In genomic region chr22:42907404-42908081, GRCh38 we compare ENCODE assay signal across 15 cellular contexts. TPM values are rescaled to one million over a fixed set of nuclear protein-coding genes. Genes with fewer than 3 reads are reported as not detected.
DNase-seq lines count a peak whose midpoint lies in the region; FAIRE-seq and TF ChIP-seq lines count a peak whose summit lies in the region.
"Had no signal": no experiment of that assay in that cellular context is flagged by ENCODE, and none has a peak within 500 bp of the region (broad histone marks: within the 10 kb centered on the region; RNA-seq: fewer than 3 reads in every experiment).

No MANE protein-coding gene starts in this region.

- intact Hi-C loops in posterior cingulate gyrus (cut with DNase I) = no loop called here
- intact Hi-C loops in activated CD4-positive, alpha-beta T cell treated with anti-CD3 and anti-CD28 coated beads, Interleukin-2, amount 10 ng/mL, durations not matched to agents 24 days and 14 days (cut with micrococcal nuclease) = no loop called here

- peak overlapping the region; percentile 48; the same call in 1 of the 2 replicates for H3K27ac Mint-ChIP-seq in HFFc6
- H3K27ac Mint-ChIP-seq in activated CD4-positive, alpha-beta T cell treated with anti-CD3 and anti-CD28 coated beads, Interleukin-2, amount 10 ng/mL, durations not matched to agents 24 days and 14 days = no peak overlapping the region
- H3K27ac Mint-ChIP-seq: activated naive CD4-positive, alpha-beta T cell treated with anti-CD3 and anti-CD28 coated beads, Interleukin-2, amount 50 U/mL, for 24 hours; stimulated activated naive CD8-positive, alpha-beta T cell treated with anti-CD3 and anti-CD28 coated beads, Interleukin-15, Interleukin-2, amounts not matched to agents 100 ng/mL and 50 ng/mL, for 24 hours had no signal

- peak; percentile 96 for FAIRE-seq in keratinocyte (lab: Jason Lieb, UNC)
- FAIRE-seq: D721Med had no signal

- peaks cover 16% of the 10 kb centered on the region for H4K20me1 ChIP-seq in keratinocyte (ENCODE audit: control insufficient read depth, extremely low read depth, insufficient read depth, low read length)
- H4K20me1 ChIP-seq in smooth muscle cell (ENCODE audit: low read depth) = peaks cover 94% of the 10 kb centered on the region

- H2AFZ ChIP-seq in keratinocyte (ENCODE audit: control insufficient read depth, low read length) = no peak overlapping the region
- no peak overlapping the region for H2AFZ ChIP-seq in smooth muscle cell (ENCODE audit: low read depth)
- H2AFZ ChIP-seq: PC-9 had no signal

- H3K27me3 Mint-ChIP-seq in HFFc6 (ENCODE audit: insufficient read depth) = no peaks in the 10 kb centered on the region; the same call in 1 of the 2 replicates
- H3K27me3 Mint-ChIP-seq in activated CD4-positive, alpha-beta T cell treated with anti-CD3 and anti-CD28 coated beads, Interleukin-2, amount 10 ng/mL, durations not matched to agents 24 days and 14 days = no peaks in the 10 kb centered on the region
- H3K27me3 Mint-ChIP-seq: activated naive CD4-positive, alpha-beta T cell treated with anti-CD3 and anti-CD28 coated beads, Interleukin-2, amount 50 U/mL, for 24 hours; stimulated activated naive CD8-positive, alpha-beta T cell treated with anti-CD3 and anti-CD28 coated beads, Interleukin-15, Interleukin-2, amounts not matched to agents 100 ng/mL and 50 ng/mL, for 24 hours had no signal

- no peaks in the 10 kb centered on the region for H3K27me3 ChIP-seq in keratinocyte (ENCODE audit: control insufficient read depth, extremely low read depth, insufficient read depth, low read length)
- H3K27me3 ChIP-seq in skeletal muscle satellite cell (ENCODE audit: control insufficient read depth, insufficient read depth, low read length) = no peaks in the 10 kb centered on the region
- no peaks in the 10 kb centered on the region for H3K27me3 ChIP-seq in smooth muscle cell (ENCODE audit: low read depth)

- no peak overlapping the region for H3K9ac ChIP-seq in keratinocyte (ENCODE audit: control insufficient read depth, extremely low read depth, insufficient read depth, low read length)
- H3K9ac ChIP-seq in skeletal muscle satellite cell (ENCODE audit: low read depth, low read length) = peak overlapping the region; percentile 42
- H3K9ac ChIP-seq in smooth muscle cell (ENCODE audit: low read depth) = no peak overlapping the region

- no peaks in the 10 kb centered on the region for H3K9me3 Mint-ChIP-seq in HFFc6
- H3K9me3 Mint-ChIP-seq in activated CD4-positive, alpha-beta T cell treated with anti-CD3 and anti-CD28 coated beads, Interleukin-2, amount 10 ng/mL, durations not matched to agents 24 days and 14 days = no peaks in the 10 kb centered on the region
- H3K9me3 Mint-ChIP-seq: activated naive CD4-positive, alpha-beta T cell treated with anti-CD3 and anti-CD28 coated beads, Interleukin-2, amount 50 U/mL, for 24 hours; stimulated activated naive CD8-positive, alpha-beta T cell treated with anti-CD3 and anti-CD28 coated beads, Interleukin-15, Interleukin-2, amounts not matched to agents 100 ng/mL and 50 ng/mL, for 24 hours had no signal

- H3K4me2 ChIP-seq in keratinocyte (ENCODE audit: control insufficient read depth, extremely low read depth, insufficient read depth, low read depth, low read length) (peak overlapping the region; percentile 11), skeletal muscle satellite cell (ENCODE audit: low read length) (peak overlapping the region; percentile 30), smooth muscle cell (no peak overlapping the region)
- H3K4me2 ChIP-seq: PC-9 had no signal

- H3K36me3 ChIP-seq in keratinocyte (ENCODE audit: control insufficient read depth in 2 of 2, extremely low read depth in 1 of 2, insufficient read depth in 2 of 2, low read length in 2 of 2) (peaks cover 8 to 15% of the 10 kb centered on the region in 2 experiments), skeletal muscle satellite cell (ENCODE audit: insufficient read depth, low read length) (peaks cover 33% of the 10 kb centered on the region), smooth muscle cell (ENCODE audit: low read depth) (no peaks in the 10 kb centered on the region)

- no peak for TF ChIP-seq CTCF in HFFc6 (IDR thresholded peaks at IDR 0.05)
- TF ChIP-seq CTCF in choroid plexus epithelial cell (conservative IDR thresholded peaks at IDR 0.05; ENCODE audit: low read depth, low read length) = peak; percentile 11
- TF ChIP-seq CTCF in keratinocyte (optimal IDR thresholded peaks at IDR 0.05 in 1 of 3, IDR thresholded peaks at IDR 0.05 in 1 of 3, conservative IDR thresholded peaks at IDR 0.05 in 1 of 3; ENCODE audit: extremely low read depth in 1 of 3, insufficient read depth in 2 of 3, low read length in 3 of 3) = peak in 2 of 3 experiments; percentile 29 to 44
- TF ChIP-seq CTCF in smooth muscle cell (IDR thresholded peaks at IDR 0.05; ENCODE audit: borderline replicate concordance, insufficient read depth, poor library complexity, severe bottlenecking) = no peak

- H3K9me1 ChIP-seq in keratinocyte (ENCODE audit: control insufficient read depth, extremely low read depth, insufficient read depth, low read length) = peaks cover 4% of the 10 kb centered on the region

- no peaks in the 10 kb centered on the region; the same call in 1 of the 2 replicates for H3K4me1 Mint-ChIP-seq in HFFc6 (ENCODE audit: low read depth)
- no peaks in the 10 kb centered on the region for H3K4me1 Mint-ChIP-seq in activated CD4-positive, alpha-beta T cell treated with anti-CD3 and anti-CD28 coated beads, Interleukin-2, amount 10 ng/mL, durations not matched to agents 24 days and 14 days

- H3K36me3 Mint-ChIP-seq in HFFc6 (ENCODE audit: low read depth) = peaks cover 5% of the 10 kb centered on the region
- H3K36me3 Mint-ChIP-seq in activated CD4-positive, alpha-beta T cell treated with anti-CD3 and anti-CD28 coated beads, Interleukin-2, amount 10 ng/mL, durations not matched to agents 24 days and 14 days (ENCODE audit: low read depth) = peaks cover 6% of the 10 kb centered on the region

- peak overlapping the region; percentile 19 for H3K27ac ChIP-seq in keratinocyte (ENCODE audit: control insufficient read depth, insufficient read depth, low read length)
- no peak overlapping the region for H3K27ac ChIP-seq in smooth muscle cell (ENCODE audit: low read depth)
- H3K27ac ChIP-seq: PC-9 had no signal

- H3K9me3 ChIP-seq in keratinocyte (ENCODE audit: control insufficient read depth, low read depth, low read length) = no peaks in the 10 kb centered on the region
- no peaks in the 10 kb centered on the region for H3K9me3 ChIP-seq in skeletal muscle satellite cell (replicated peaks; ENCODE audit: low read length)
- no peaks in the 10 kb centered on the region for H3K9me3 ChIP-seq in smooth muscle cell (replicated peaks; ENCODE audit: low read depth)

- peaks cover under 1% of the 10 kb centered on the region for H3F3A ChIP-seq in smooth muscle cell (ENCODE audit: low read depth)

- no peak overlapping the region for H3K4me3 ChIP-seq in choroid plexus epithelial cell (ENCODE audit: low read depth, low read length)
- H3K4me3 ChIP-seq in keratinocyte (ENCODE audit: control insufficient read depth in 2 of 3, extremely low read depth in 1 of 3, insufficient read depth in 2 of 3, low read depth in 1 of 3, low read length in 3 of 3) = no peak overlapping the region
- no peak overlapping the region for H3K4me3 ChIP-seq in skeletal muscle satellite cell (ENCODE audit: low read length)
- no peak overlapping the region for H3K4me3 ChIP-seq in smooth muscle cell
- H3K4me3 ChIP-seq: PC-9 had no signal

- H3K4me1 ChIP-seq in keratinocyte (ENCODE audit: control insufficient read depth, extremely low read depth, insufficient read depth, low read length) (peaks cover 18% of the 10 kb centered on the region), skeletal muscle satellite cell (ENCODE audit: control insufficient read depth, insufficient read depth, low read length) (peaks cover 44% of the 10 kb centered on the region), smooth muscle cell (ENCODE audit: low read depth) (no peaks in the 10 kb centered on the region)

- 94% methylated on average over 22 of the region's 22 CpGs for WGBS in smooth muscle cell (ENCODE audit: low lambda C conversion rate)

- dilution Hi-C loops in keratinocyte (cut with MboI; ENCODE audit: extremely low pct_ligation_motif_present, low sequenced_read_pairs) = no loop called here

- DNase-seq in HFFc6 = no peak
- peak; percentile 35 for DNase-seq in choroid plexus epithelial cell (ENCODE audit: low read depth)
- DNase-seq in keratinocyte (ENCODE audit: low read depth, low spot score) = no peak
- no peak for DNase-seq in LoVo (ENCODE audit: low spot score)
- no peak for DNase-seq in posterior cingulate gyrus
- DNase-seq in activated CD4-positive, alpha-beta T cell treated with anti-CD3 and anti-CD28 coated beads, Interleukin-2, amount 10 ng/mL, durations not matched to agents 24 days and 14 days = no peak
- DNase-seq in smooth muscle cell (lab: John Stamatoyannopoulos, UW; ENCODE audit: unreplicated experiment) = no peak
- DNase-seq: activated CD4-positive, CD25-positive, alpha-beta regulatory T cell treated with anti-CD3 and anti-CD28 coated beads, Interleukin-2, amount 50 U/mL, for 72 hours; islet precursor cell; NCI-H510A; PC-9 had no signal

- H3K4me3 Mint-ChIP-seq in HFFc6 = no peak overlapping the region
- no peak overlapping the region for H3K4me3 Mint-ChIP-seq in activated CD4-positive, alpha-beta T cell treated with anti-CD3 and anti-CD28 coated beads, Interleukin-2, amount 10 ng/mL, durations not matched to agents 24 days and 14 days
- H3K4me3 Mint-ChIP-seq: activated naive CD4-positive, alpha-beta T cell treated with anti-CD3 and anti-CD28 coated beads, Interleukin-2, amount 50 U/mL, for 24 hours; stimulated activated naive CD8-positive, alpha-beta T cell treated with anti-CD3 and anti-CD28 coated beads, Interleukin-15, Interleukin-2, amounts not matched to agents 100 ng/mL and 50 ng/mL, for 24 hours had no signal

- H3K79me2 ChIP-seq in keratinocyte (ENCODE audit: control insufficient read depth, insufficient read depth, low read length) (peaks cover 36% of the 10 kb centered on the region), smooth muscle cell (ENCODE audit: low read depth) (peaks cover 25% of the 10 kb centered on the region)

RNA-seq across cellular contexts. Expression of gene ARFGAP3, which starts 50.5 kb away (rescaled TPM):
- total RNA-seq in HFFc6 (2021; fragmentation: NEBNext Ultra II Directional; extraction: Animal tissue kit (Norgen Biotek cat#: 25700)) = 10 to 100 TPM; 62.6 to 77.7 (median 66.8) TPM
- polyA plus RNA-seq in keratinocyte (24.7 to 36.1 TPM (median 28.3 TPM) in 3 replicates), smooth muscle cell (68.4 and 69.2 TPM in 2 replicates)
- polyA plus RNA-seq in keratinocyte (2011; ENCODE audit: low read depth) = 64.4 TPM
- 21.7 and 29.3 TPM in 2 replicates for polyA plus RNA-seq in keratinocyte (2011; cell fraction: cytosol; rRNA removed)
- 28.2 and 34.4 TPM in 2 replicates for polyA plus RNA-seq in keratinocyte (2011; cell fraction: nucleus; rRNA removed)
- polyA plus RNA-seq in keratinocyte (2012; ENCODE audit: low replicate concordance) = 24.3 and 29.7 TPM in 2 replicates
- 13.4 to 26.9 TPM (median 24.5 TPM) in 3 replicates for polyA minus RNA-seq in keratinocyte
- 25.3 TPM for polyA minus RNA-seq in keratinocyte (2011; cell fraction: cytosol; rRNA and poly(A)+ RNA removed)
- 11.1 and 20.1 TPM in 2 replicates for polyA minus RNA-seq in keratinocyte (2011; cell fraction: nucleus; rRNA and poly(A)+ RNA removed)
- 45.2 and 59.3 TPM in 2 replicates for total RNA-seq in skeletal muscle satellite cell (2012; rRNA removed)
- total RNA-seq in activated CD4-positive, alpha-beta T cell treated with anti-CD3 and anti-CD28 coated beads, Interleukin-2, amount 10 ng/mL, durations not matched to agents 24 days and 14 days = 33.2 and 34.8 TPM in 2 replicates
- 89.9 and 120 TPM in 2 replicates for total RNA-seq in smooth muscle cell

Comparison
In these comparisons a context has a peak if more than half of its experiments do, and no peak if none do; other contexts are left out.
1. CTCF ChIP-seq: peak in choroid plexus epithelial cell (single experiment) and keratinocyte (2 of 3); none in HFFc6 (single experiment) and smooth muscle cell (single experiment).